Comparison of ENCODE assay signal across 8 cellular contexts in genomic region chr16:87387942-87388817, GRCh38. TPM values are rescaled to one million over a fixed set of nuclear protein-coding genes. Genes with fewer than 3 reads are reported as not detected.
DNase-seq lines count a peak whose midpoint lies in the region; ATAC-seq and TF ChIP-seq lines count a peak whose summit lies in the region.

No MANE protein-coding gene starts in this region.

- peaks cover 2% of the 10 kb centered on the region for H3K36me3 Mint-ChIP-seq in activated CD4-positive, alpha-beta T cell treated with anti-CD3 and anti-CD28 coated beads for 36 hours (ENCODE audit: low read depth)

- no peaks in the 10 kb centered on the region for H3K36me3 ChIP-seq in BE2C

- ATAC-seq in GM19328 (IDR thresholded peaks at IDR 0.05; ENCODE audit: unreplicated experiment) (peak; percentile 34), HG03460 (IDR thresholded peaks at IDR 0.05; ENCODE audit: unreplicated experiment) (peak; percentile 55)
- peak; percentile 74 for ATAC-seq in activated CD4-positive, alpha-beta T cell treated with anti-CD3 and anti-CD28 coated beads for 36 hours

- peak overlapping the region; percentile 95 for H3K27ac Mint-ChIP-seq in activated CD4-positive, alpha-beta T cell treated with anti-CD3 and anti-CD28 coated beads for 36 hours

- peak overlapping the region; percentile 40 for H3K4me3 ChIP-seq in BE2C (ENCODE audit: low read depth, low read length)

- POLR2A ChIA-PET in activated CD4-positive, alpha-beta T cell treated with anti-CD3 and anti-CD28 coated beads for 36 hours (lab: Charles Lee): interaction anchor here (0.7 to 1.7 kb wide), 5 partner anchors 8 to 563 kb away, joined by 3 to 10 read pairs (median 4); partner anchors contain the start of genes BANP and C16orf95

- no peaks in the 10 kb centered on the region for H3K9me3 Mint-ChIP-seq in activated CD4-positive, alpha-beta T cell treated with anti-CD3 and anti-CD28 coated beads for 36 hours (ENCODE audit: low read depth)

- H3K27ac ChIP-seq in cingulate gyrus (ENCODE audit: low read depth, low read length): peak overlapping the region; percentile 98

- no peaks in the 10 kb centered on the region for H3K27me3 ChIP-seq in BE2C

- peaks cover 10% of the 10 kb centered on the region for H3K4me1 ChIP-seq in BE2C

- CTCF ChIA-PET in activated CD4-positive, alpha-beta T cell treated with anti-CD3 and anti-CD28 coated beads for 36 hours (lab: Charles Lee): interaction anchor here (1.2 to 1.3 kb wide), 2 partner anchors 25 to 248 kb away, joined by 3 read pairs; no protein-coding TSS in a partner anchor

- intact Hi-C loops in activated CD4-positive, alpha-beta T cell treated with anti-CD3 and anti-CD28 coated beads for 36 hours (cut with DNase I, micrococcal nuclease): loop anchor here (1.0 to 5.0 kb wide), 4 partner anchors 71 to 563 kb away; partner anchors contain the start of genes ZCCHC14 (in 2 of the 2), BANP (in 1 of the 2) and C16orf95 (in 1 of the 2)

- H3K4me3 Mint-ChIP-seq in activated CD4-positive, alpha-beta T cell treated with anti-CD3 and anti-CD28 coated beads for 36 hours: peak overlapping the region; percentile 36

- peaks cover 49% of the 10 kb centered on the region for H3K4me1 Mint-ChIP-seq in activated CD4-positive, alpha-beta T cell treated with anti-CD3 and anti-CD28 coated beads for 36 hours

- H3K27me3 Mint-ChIP-seq in activated CD4-positive, alpha-beta T cell treated with anti-CD3 and anti-CD28 coated beads for 36 hours: no peaks in the 10 kb centered on the region

- no peaks in the 10 kb centered on the region for H3K9me3 ChIP-seq in BE2C

- DNase-seq in BE2C: peak; percentile 93
- DNase-seq in NCI-H524 (lab: John Stamatoyannopoulos, UW): peak; percentile 97 to 99
- DNase-seq in activated CD4-positive, alpha-beta T cell treated with anti-CD3 and anti-CD28 coated beads for 36 hours: peak; percentile 92
- peak; percentile 100 for DNase-seq in kidney glomerular epithelial cell (lab: John Stamatoyannopoulos, UW)
- peak; percentile 81 to 83 for DNase-seq in stimulated activated CD4-positive, alpha-beta T cell treated with anti-CD3 and anti-CD28 coated beads, Interleukin-15, amount 100 ng/mL, for 48 hours (ENCODE audit: low read depth in 2 of 2)

- no peak for TF ChIP-seq CTCF in BE2C (IDR thresholded peaks at IDR 0.05; ENCODE audit: low read depth, low read length)

RNA-seq across cellular contexts. Expression of gene MAP1LC3B, which starts 4.0 kb away (rescaled TPM):
- 64.2 TPM for polyA plus RNA-seq in BE2C (2012; ENCODE audit: insufficient read depth, insufficient read length, low read depth)
- 10 to 100 TPM; 49.7 to 62.1 TPM for total RNA-seq in activated CD4-positive, alpha-beta T cell treated with anti-CD3 and anti-CD28 coated beads for 36 hours

RNA-seq across cellular contexts. Expression of gene FBXO31, which starts 4.6 kb away (rescaled TPM):
- 36.7 TPM for polyA plus RNA-seq in BE2C (2012; ENCODE audit: insufficient read depth, insufficient read length, low read depth)
- total RNA-seq in activated CD4-positive, alpha-beta T cell treated with anti-CD3 and anti-CD28 coated beads for 36 hours: 10 to 100 TPM; 26.8 to 33.0 TPM

Comparison
In these comparisons a context has a peak if more than half of its experiments do, and no peak if none do; other contexts are left out.
1. Peak in every context shown above with its lines: DNase-seq, ATAC-seq, H3K4me3 ChIP-seq and H3K27ac ChIP-seq.